22 cellular contexts compared by ENCODE assay signal in the genomic region with DNA sequence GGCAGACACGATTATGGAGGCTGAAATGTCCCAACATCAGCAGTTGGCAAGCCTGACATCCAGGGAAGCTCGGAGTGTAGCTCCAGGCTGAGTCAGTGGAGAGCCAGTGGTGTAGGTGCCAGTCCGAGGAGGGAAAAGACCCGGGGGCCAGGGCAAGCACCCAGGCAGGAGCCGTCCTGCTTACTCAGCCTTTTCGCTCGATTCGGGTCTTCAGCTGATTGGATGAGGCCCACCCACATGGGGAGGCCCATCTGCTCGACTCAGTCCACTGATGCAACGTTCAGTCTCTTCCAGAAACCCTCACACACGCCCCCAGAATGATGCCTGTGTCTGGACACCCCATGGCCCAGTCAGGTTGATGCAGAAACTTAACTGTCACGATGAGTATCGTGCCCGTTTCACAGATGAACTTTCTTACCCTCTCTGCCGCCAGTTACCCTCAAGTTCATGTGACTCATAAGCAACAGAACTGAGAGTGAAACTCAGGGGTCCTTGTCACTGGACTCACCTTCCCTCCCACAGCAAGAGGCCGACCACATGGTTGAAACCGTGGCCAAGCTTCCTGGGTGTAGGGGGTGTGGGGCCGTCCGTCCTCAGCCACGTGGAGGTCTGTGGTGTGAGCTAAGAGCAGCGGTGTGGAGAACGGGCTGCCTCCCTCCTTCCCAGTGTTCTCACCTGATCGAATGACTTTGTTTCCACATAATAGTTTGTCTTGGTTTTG.
DNase-seq lines count a peak whose midpoint lies in the region; ATAC-seq, FAIRE-seq and TF ChIP-seq lines count a peak whose summit lies in the region.
"Had no signal": no experiment of that assay in that cellular context is flagged by ENCODE, and none has a peak within 500 bp of the region (broad histone marks: within the 10 kb centered on the region; RNA-seq: fewer than 3 reads in every experiment).

No MANE protein-coding gene starts in this region.

- H3K4me3 Mint-ChIP-seq in activated naive CD4-positive, alpha-beta T cell treated with anti-CD3 and anti-CD28 coated beads, Interleukin-2, amount 10 ng/mL, durations not matched to agents 7 days and 5 days = no peak overlapping the region
- H3K4me3 Mint-ChIP-seq in activated naive CD8-positive, alpha-beta T cell treated with anti-CD3 and anti-CD28 coated beads, Interleukin-2, amount 50 U/mL, for 24 hours = no peak overlapping the region
- H3K4me3 Mint-ChIP-seq: CD4-positive, alpha-beta T cell; naive thymus-derived CD4-positive, alpha-beta T cell had no signal

- no peaks in the 10 kb centered on the region for H3K27me3 ChIP-seq in uterus
- H3K27me3 ChIP-seq: pancreas had no signal

- no peak for TF ChIP-seq POLR2A in uterus (IDR thresholded peaks at IDR 0.05)

- no peak for TF ChIP-seq CTCF in omental fat pad (IDR thresholded peaks at IDR 0.05)
- TF ChIP-seq CTCF in uterus (IDR thresholded peaks at IDR 0.05) = no peak
- no peak for TF ChIP-seq CTCF in D721Med (IDR thresholded peaks at IDR 0.05; ENCODE audit: insufficient read depth, missing control alignments)

- intact Hi-C loops in uterus (cut with DNase I; ENCODE audit: low total_unique reads) = no loop called here

- no peak for FAIRE-seq in D721Med (lab: Jason Lieb, UNC)
- FAIRE-seq: endometrium, pancreas had no signal

- no peaks in the 10 kb centered on the region for H3K4me1 ChIP-seq in uterus
- H3K4me1 ChIP-seq: pancreas, SJCRH30 had no signal

- no peak overlapping the region for H3K27ac ChIP-seq in uterus
- H3K27ac ChIP-seq: heart right ventricle, pancreas, SJCRH30, skin epidermis had no signal

- no peak overlapping the region for H3K4me3 ChIP-seq in uterus
- H3K4me3 ChIP-seq: heart right ventricle, pancreas, SJCRH30, skin epidermis had no signal

- CTCF ChIA-PET in activated naive CD4-positive, alpha-beta T cell treated with anti-CD3 and anti-CD28 coated beads, Interleukin-2, amount 10 ng/mL, durations not matched to agents 7 days and 5 days (lab: Charles Lee) = no interaction called here

- H3K9me3 Mint-ChIP-seq in activated naive CD4-positive, alpha-beta T cell treated with anti-CD3 and anti-CD28 coated beads, Interleukin-2, amount 50 U/mL, for 72 hours = no peaks in the 10 kb centered on the region
- H3K9me3 Mint-ChIP-seq in activated naive CD4-positive, alpha-beta T cell treated with anti-CD3 and anti-CD28 coated beads, Interleukin-2, amount 10 ng/mL, durations not matched to agents 7 days and 5 days = peaks cover 6% of the 10 kb centered on the region
- no peaks in the 10 kb centered on the region for H3K9me3 Mint-ChIP-seq in activated naive CD8-positive, alpha-beta T cell treated with anti-CD3 and anti-CD28 coated beads, Interleukin-2, amount 50 U/mL, for 24 hours
- H3K9me3 Mint-ChIP-seq: CD4-positive, alpha-beta T cell had no signal

- H3K27me3 Mint-ChIP-seq in activated naive CD4-positive, alpha-beta T cell treated with anti-CD3 and anti-CD28 coated beads, Interleukin-2, amount 10 ng/mL, durations not matched to agents 7 days and 5 days = peaks cover 18% of the 10 kb centered on the region
- no peaks in the 10 kb centered on the region for H3K27me3 Mint-ChIP-seq in activated naive CD8-positive, alpha-beta T cell treated with anti-CD3 and anti-CD28 coated beads, Interleukin-2, amount 50 U/mL, for 24 hours
- H3K27me3 Mint-ChIP-seq: CD4-positive, alpha-beta T cell; naive thymus-derived CD4-positive, alpha-beta T cell had no signal

- no peaks in the 10 kb centered on the region for H3K36me3 ChIP-seq in uterus
- H3K36me3 ChIP-seq: heart right ventricle, pancreas, SJCRH30 had no signal

- H3K9me3 ChIP-seq in uterus = no peaks in the 10 kb centered on the region
- H3K9me3 ChIP-seq: heart right ventricle, pancreas, SJCRH30 had no signal

- peak in 1 of 2 donors; percentile 64 for ATAC-seq in activated naive CD4-positive, alpha-beta T cell treated with anti-CD3 and anti-CD28 coated beads, Interleukin-2, amount 50 U/mL, for 72 hours
- ATAC-seq in activated naive CD8-positive, alpha-beta T cell treated with anti-CD3 and anti-CD28 coated beads, Interleukin-2, amount 50 U/mL, for 24 hours = peak; percentile 50
- peak; percentile 4 for ATAC-seq in omental fat pad (ENCODE audit: low FRiP score)
- ATAC-seq: heart right ventricle; naive thymus-derived CD4-positive, alpha-beta T cell; pancreas; PC-3 had no signal

- H3K4me1 Mint-ChIP-seq in activated naive CD4-positive, alpha-beta T cell treated with anti-CD3 and anti-CD28 coated beads, Interleukin-2, amount 10 ng/mL, durations not matched to agents 7 days and 5 days = peaks cover 10% of the 10 kb centered on the region
- peaks cover 4% of the 10 kb centered on the region for H3K4me1 Mint-ChIP-seq in activated naive CD8-positive, alpha-beta T cell treated with anti-CD3 and anti-CD28 coated beads, Interleukin-2, amount 50 U/mL, for 24 hours

- DNase-seq in activated naive CD4-positive, alpha-beta T cell treated with anti-CD3 and anti-CD28 coated beads, Interleukin-2, amount 50 U/mL, for 72 hours (ENCODE audit: low spot score in 2 of 2) = peak in 1 of 2 donors; percentile 50
- no peak for DNase-seq in activated naive CD4-positive, alpha-beta T cell treated with anti-CD3 and anti-CD28 coated beads, Interleukin-2, amount 10 ng/mL, durations not matched to agents 7 days and 5 days
- no peak for DNase-seq in activated naive CD8-positive, alpha-beta T cell treated with anti-CD3 and anti-CD28 coated beads, Interleukin-2, amount 50 U/mL, for 24 hours
- no peak for DNase-seq in omental fat pad (ENCODE audit: low spot score)
- peak; percentile 4 to 7 for DNase-seq in uterus
- no peak for DNase-seq in D721Med (ENCODE audit: insufficient read length, low spot score)
- no peak for DNase-seq in pons (ENCODE audit: low spot score)
- no peak for DNase-seq in NCI-H2196 treated with DMSO at 0.1 percent for 48 hours (lab: John Stamatoyannopoulos, UW; ENCODE audit: unreplicated experiment)
- DNase-seq: activated naive CD4-positive, alpha-beta T cell treated with Interleukin-2 at 50 U/mL for 16 hours; CD4-positive, alpha-beta T cell; DMS153; HCEC 1CT; heart right ventricle; naive thymus-derived CD4-positive, alpha-beta T cell; NCI-H146; NCI-H82; PC-3; SJCRH30; stimulated activated CD4-positive, alpha-beta T cell treated with anti-CD3 and anti-CD28 coated beads, Interleukin-4, amount 100 ng/mL, for 24 hours had no signal

- no peaks in the 10 kb centered on the region for H3K36me3 Mint-ChIP-seq in activated naive CD4-positive, alpha-beta T cell treated with anti-CD3 and anti-CD28 coated beads, Interleukin-2, amount 50 U/mL, for 72 hours
- H3K36me3 Mint-ChIP-seq in activated naive CD4-positive, alpha-beta T cell treated with anti-CD3 and anti-CD28 coated beads, Interleukin-2, amount 10 ng/mL, durations not matched to agents 7 days and 5 days = no peaks in the 10 kb centered on the region
- H3K36me3 Mint-ChIP-seq in activated naive CD8-positive, alpha-beta T cell treated with anti-CD3 and anti-CD28 coated beads, Interleukin-2, amount 50 U/mL, for 24 hours (ENCODE audit: low read depth) = no peaks in the 10 kb centered on the region
- H3K36me3 Mint-ChIP-seq: naive thymus-derived CD4-positive, alpha-beta T cell had no signal

- peak overlapping the region; percentile 31 to 55 for H3K27ac Mint-ChIP-seq in activated naive CD4-positive, alpha-beta T cell treated with anti-CD3 and anti-CD28 coated beads, Interleukin-2, amount 50 U/mL, for 72 hours
- H3K27ac Mint-ChIP-seq in activated naive CD4-positive, alpha-beta T cell treated with anti-CD3 and anti-CD28 coated beads, Interleukin-2, amount 10 ng/mL, durations not matched to agents 7 days and 5 days = no peak overlapping the region
- no peak overlapping the region for H3K27ac Mint-ChIP-seq in activated naive CD8-positive, alpha-beta T cell treated with anti-CD3 and anti-CD28 coated beads, Interleukin-2, amount 50 U/mL, for 24 hours
- H3K27ac Mint-ChIP-seq: CD4-positive, alpha-beta T cell; naive thymus-derived CD4-positive, alpha-beta T cell had no signal

Comparison
In these comparisons a context has a peak if more than half of its experiments do, and no peak if none do; other contexts are left out.
1. H3K27ac Mint-ChIP-seq: peak in activated naive CD4-positive, alpha-beta T cell treated with anti-CD3 and anti-CD28 coated beads, Interleukin-2, amount 50 U/mL, for 72 hours (2 of 2); none in activated naive CD4-positive, alpha-beta T cell treated with anti-CD3 and anti-CD28 coated beads, Interleukin-2, amount 10 ng/mL, durations not matched to agents 7 days and 5 days (single experiment) and activated naive CD8-positive, alpha-beta T cell treated with anti-CD3 and anti-CD28 coated beads, Interleukin-2, amount 50 U/mL, for 24 hours (single experiment).
2. DNase-seq: peak in uterus (2 of 2); none in activated naive CD4-positive, alpha-beta T cell treated with anti-CD3 and anti-CD28 coated beads, Interleukin-2, amount 10 ng/mL, durations not matched to agents 7 days and 5 days (single experiment), activated naive CD8-positive, alpha-beta T cell treated with anti-CD3 and anti-CD28 coated beads, Interleukin-2, amount 50 U/mL, for 24 hours (single experiment), omental fat pad (single experiment), D721Med (single experiment), pons (single experiment) and NCI-H2196 treated with DMSO at 0.1 percent for 48 hours (single experiment).